Comparison of ENCODE assay signal across 11 cellular contexts in the genomic region with DNA sequence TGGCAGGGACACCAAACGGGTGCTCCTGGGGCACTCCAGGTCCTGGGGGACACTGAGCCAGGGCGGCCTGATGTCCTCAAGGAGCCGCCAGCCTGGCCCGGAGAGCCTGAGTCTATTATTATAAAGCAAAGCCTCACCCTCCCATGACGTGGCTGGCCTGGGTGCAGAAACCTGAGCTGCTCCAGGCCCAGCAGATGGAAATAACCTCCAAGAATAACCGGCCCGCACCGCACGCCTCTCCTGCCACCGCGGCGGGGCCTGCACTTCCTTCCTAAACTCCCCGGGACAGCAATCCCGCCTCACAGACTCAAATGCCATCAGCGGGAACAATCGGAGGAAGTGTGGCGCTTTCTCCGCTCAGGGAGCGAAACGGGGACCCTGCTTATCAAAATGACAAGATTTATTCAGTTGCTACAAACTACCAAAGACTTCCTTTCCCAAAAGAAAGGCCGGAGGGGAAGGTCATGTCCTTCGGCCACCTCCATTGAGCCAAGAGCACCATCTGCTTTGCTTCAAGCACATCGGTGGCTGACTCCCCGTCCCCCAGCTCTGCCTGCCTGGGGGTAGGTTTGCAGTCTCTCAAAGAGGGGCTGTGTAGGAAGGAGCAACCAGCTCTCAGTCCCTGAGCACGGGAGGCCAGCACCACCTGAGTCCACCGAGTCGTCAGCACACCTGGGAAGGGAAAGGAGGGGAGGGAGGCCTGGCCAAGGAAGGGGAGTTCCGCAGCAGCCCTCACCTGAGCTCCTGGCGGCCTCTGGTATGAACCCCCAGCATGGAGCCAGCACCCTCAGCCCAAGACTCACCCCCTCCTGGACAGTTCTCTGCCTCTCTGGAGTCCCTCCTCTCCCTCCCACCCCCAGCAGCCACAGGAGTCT.
DNase-seq lines count a peak whose midpoint lies in the region; ATAC-seq and TF ChIP-seq lines count a peak whose summit lies in the region.
"Had no signal": no experiment of that assay in that cellular context is flagged by ENCODE, and none has a peak within 500 bp of the region (broad histone marks: within the 10 kb centered on the region; RNA-seq: fewer than 3 reads in every experiment).

No MANE protein-coding gene starts in this region.

- no peaks in the 10 kb centered on the region for H3K27me3 ChIP-seq in gastroesophageal sphincter

- ATAC-seq in WTC11 (peak; percentile 48), gastroesophageal sphincter (peak; percentile 72), T-helper 17 cell (no peak)

- H3K9me3 Mint-ChIP-seq in WTC11: peaks cover 3% of the 10 kb centered on the region; the same call in 1 of the 2 replicates

- H3K36me3 ChIP-seq in gastroesophageal sphincter: no peaks in the 10 kb centered on the region

- TF ChIP-seq POLR2A in gastroesophageal sphincter (IDR thresholded peaks at IDR 0.05): no peak

- DNase-seq in WTC11 (ENCODE audit: low spot score) (peak; percentile 34), mesenteric fat pad (ENCODE audit: low spot score) (peak; percentile 89), HuH-7.5 (ENCODE audit: low spot score) (no peak), T-helper 17 cell (no peak), NCI-H2107 treated with DMSO at 0.1 percent for 48 hours (lab: John Stamatoyannopoulos, UW; ENCODE audit: unreplicated experiment) (no peak), pons (ENCODE audit: low spot score) (no peak)
- DNase-seq: NCI-H2227 treated with DMSO at 0.1 percent for 48 hours, RPMI8226 had no signal

- CTCF ChIA-PET in WTC11 (lab: Charles Lee): interaction anchor here (1.0 kb wide), 1 partner anchor 81 kb away, joined by 3 read pairs; no protein-coding TSS in a partner anchor

- H3K9me3 ChIP-seq in gastroesophageal sphincter: no peaks in the 10 kb centered on the region
- H3K9me3 ChIP-seq in T-helper 17 cell (ENCODE audit: control insufficient read depth, low read length, poor library complexity, severe bottlenecking): no peaks in the 10 kb centered on the region

- TF ChIP-seq EP300 in gastroesophageal sphincter (IDR thresholded peaks at IDR 0.05): no peak

- H3K36me3 Mint-ChIP-seq in WTC11: no peaks in the 10 kb centered on the region
- no peaks in the 10 kb centered on the region for H3K36me3 Mint-ChIP-seq in T-helper 17 cell (ENCODE audit: low read depth)

- POLR2A ChIA-PET in WTC11 (lab: Charles Lee): no interaction called here

- peak overlapping the region in 3 of 4 donors; percentile 61 to 69 (median 63) for H3K27ac ChIP-seq in gastroesophageal sphincter
- peak overlapping the region; percentile 98 for H3K27ac ChIP-seq in temporal lobe (ENCODE audit: low read depth, low read length)
- H3K27ac ChIP-seq: C4-2B had no signal

- no peak overlapping the region for H3K4me3 ChIP-seq in gastroesophageal sphincter

- 60% methylated on average over 2 to 5 of the region's 29 CpGs for WGBS in gastroesophageal sphincter (ENCODE audit: low coverage in 1 of 2), 2 donors

- TF ChIP-seq CTCF in WTC11 (IDR thresholded peaks at IDR 0.05) (no peak), gastroesophageal sphincter (IDR thresholded peaks at IDR 0.05) (no peak)

- H3K4me3 Mint-ChIP-seq in WTC11: peak overlapping the region; percentile 45
- no peak overlapping the region for H3K4me3 Mint-ChIP-seq in T-helper 17 cell

- peaks cover 39% of the 10 kb centered on the region for H3K27me3 Mint-ChIP-seq in WTC11 (ENCODE audit: low read depth)
- peaks cover 41% of the 10 kb centered on the region for H3K27me3 Mint-ChIP-seq in T-helper 17 cell

- H3K27ac Mint-ChIP-seq in WTC11 (no peak overlapping the region), T-helper 17 cell (no peak overlapping the region)

- H3K4me1 ChIP-seq in gastroesophageal sphincter: peaks cover 0 to 30% (median 6%) of the 10 kb centered on the region in 3 donors

- peaks cover 27% of the 10 kb centered on the region for H3K4me1 Mint-ChIP-seq in WTC11
- peaks cover 6% of the 10 kb centered on the region for H3K4me1 Mint-ChIP-seq in T-helper 17 cell

TF ChIP-seq in WTC11, 78 proteins besides CTCF, POLR2A, EP300 and RAD21:
- TF ChIP-seq CREM (CRISPR knock-in tag; IDR thresholded peaks at IDR 0.05): no peak
- TF ChIP-seq PRRX2 (CRISPR knock-in tag; IDR thresholded peaks at IDR 0.05): no peak
- no peak for TF ChIP-seq ETV6 (CRISPR knock-in tag; IDR thresholded peaks at IDR 0.05)
- TF ChIP-seq MXD4 (CRISPR knock-in tag; IDR thresholded peaks at IDR 0.05; ENCODE audit: borderline replicate concordance): no peak
- TF ChIP-seq, protein P1, sequence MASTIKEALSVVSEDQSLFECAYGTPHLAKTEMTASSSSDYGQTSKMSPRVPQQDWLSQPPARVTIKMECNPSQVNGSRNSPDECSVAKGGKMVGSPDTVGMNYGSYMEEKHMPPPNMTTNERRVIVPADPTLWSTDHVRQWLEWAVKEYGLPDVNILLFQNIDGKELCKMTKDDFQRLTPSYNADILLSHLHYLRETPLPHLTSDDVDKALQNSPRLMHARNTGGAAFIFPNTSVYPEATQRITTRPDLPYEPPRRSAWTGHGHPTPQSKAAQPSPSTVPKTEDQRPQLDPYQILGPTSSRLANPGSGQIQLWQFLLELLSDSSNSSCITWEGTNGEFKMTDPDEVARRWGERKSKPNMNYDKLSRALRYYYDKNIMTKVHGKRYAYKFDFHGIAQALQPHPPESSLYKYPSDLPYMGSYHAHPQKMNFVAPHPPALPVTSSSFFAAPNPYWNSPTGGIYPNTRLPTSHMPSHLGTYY (CRISPR knock-in tag; IDR thresholded peaks at IDR 0.05): no peak
- no peak for TF ChIP-seq KAT7 (CRISPR knock-in tag; IDR thresholded peaks at IDR 0.05; ENCODE audit: borderline replicate concordance)
- no peak for TF ChIP-seq ZNF423 (CRISPR knock-in tag; IDR thresholded peaks at IDR 0.05)
- TF ChIP-seq GRHL2 (CRISPR knock-in tag; IDR thresholded peaks at IDR 0.05; ENCODE audit: insufficient replicate concordance, severe bottlenecking): no peak
- no peak for TF ChIP-seq TEAD4 (CRISPR knock-in tag; IDR thresholded peaks at IDR 0.05)
- no peak for TF ChIP-seq MYBL2 (CRISPR knock-in tag; IDR thresholded peaks at IDR 0.05)
- no peak for TF ChIP-seq HMGA2 (CRISPR knock-in tag; IDR thresholded peaks at IDR 0.05)
- no peak for TF ChIP-seq TEAD1 (CRISPR knock-in tag; IDR thresholded peaks at IDR 0.05)
- TF ChIP-seq, protein P2, sequence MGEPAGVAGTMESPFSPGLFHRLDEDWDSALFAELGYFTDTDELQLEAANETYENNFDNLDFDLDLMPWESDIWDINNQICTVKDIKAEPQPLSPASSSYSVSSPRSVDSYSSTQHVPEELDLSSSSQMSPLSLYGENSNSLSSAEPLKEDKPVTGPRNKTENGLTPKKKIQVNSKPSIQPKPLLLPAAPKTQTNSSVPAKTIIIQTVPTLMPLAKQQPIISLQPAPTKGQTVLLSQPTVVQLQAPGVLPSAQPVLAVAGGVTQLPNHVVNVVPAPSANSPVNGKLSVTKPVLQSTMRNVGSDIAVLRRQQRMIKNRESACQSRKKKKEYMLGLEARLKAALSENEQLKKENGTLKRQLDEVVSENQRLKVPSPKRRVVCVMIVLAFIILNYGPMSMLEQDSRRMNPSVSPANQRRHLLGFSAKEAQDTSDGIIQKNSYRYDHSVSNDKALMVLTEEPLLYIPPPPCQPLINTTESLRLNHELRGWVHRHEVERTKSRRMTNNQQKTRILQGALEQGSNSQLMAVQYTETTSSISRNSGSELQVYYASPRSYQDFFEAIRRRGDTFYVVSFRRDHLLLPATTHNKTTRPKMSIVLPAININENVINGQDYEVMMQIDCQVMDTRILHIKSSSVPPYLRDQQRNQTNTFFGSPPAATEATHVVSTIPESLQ (CRISPR knock-in tag; IDR thresholded peaks at IDR 0.05): no peak
- TF ChIP-seq, protein P3, sequence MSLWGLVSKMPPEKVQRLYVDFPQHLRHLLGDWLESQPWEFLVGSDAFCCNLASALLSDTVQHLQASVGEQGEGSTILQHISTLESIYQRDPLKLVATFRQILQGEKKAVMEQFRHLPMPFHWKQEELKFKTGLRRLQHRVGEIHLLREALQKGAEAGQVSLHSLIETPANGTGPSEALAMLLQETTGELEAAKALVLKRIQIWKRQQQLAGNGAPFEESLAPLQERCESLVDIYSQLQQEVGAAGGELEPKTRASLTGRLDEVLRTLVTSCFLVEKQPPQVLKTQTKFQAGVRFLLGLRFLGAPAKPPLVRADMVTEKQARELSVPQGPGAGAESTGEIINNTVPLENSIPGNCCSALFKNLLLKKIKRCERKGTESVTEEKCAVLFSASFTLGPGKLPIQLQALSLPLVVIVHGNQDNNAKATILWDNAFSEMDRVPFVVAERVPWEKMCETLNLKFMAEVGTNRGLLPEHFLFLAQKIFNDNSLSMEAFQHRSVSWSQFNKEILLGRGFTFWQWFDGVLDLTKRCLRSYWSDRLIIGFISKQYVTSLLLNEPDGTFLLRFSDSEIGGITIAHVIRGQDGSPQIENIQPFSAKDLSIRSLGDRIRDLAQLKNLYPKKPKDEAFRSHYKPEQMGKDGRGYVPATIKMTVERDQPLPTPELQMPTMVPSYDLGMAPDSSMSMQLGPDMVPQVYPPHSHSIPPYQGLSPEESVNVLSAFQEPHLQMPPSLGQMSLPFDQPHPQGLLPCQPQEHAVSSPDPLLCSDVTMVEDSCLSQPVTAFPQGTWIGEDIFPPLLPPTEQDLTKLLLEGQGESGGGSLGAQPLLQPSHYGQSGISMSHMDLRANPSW (CRISPR knock-in tag; conservative IDR thresholded peaks at IDR 0.05; ENCODE audit: low read depth): no peak
TF ChIP-seq in WTC11: peak in this region for 0.

Comparison
In these comparisons a context has a peak if more than half of its experiments do, and no peak if none do; other contexts are left out.
1. DNase-seq: peak in WTC11 (single experiment) and mesenteric fat pad (single experiment); none in HuH-7.5 (single experiment), T-helper 17 cell (0 of 3), NCI-H2107 treated with DMSO at 0.1 percent for 48 hours (single experiment) and pons (single experiment).